1 cellular context compared by ENCODE assay signal in the genomic region with DNA sequence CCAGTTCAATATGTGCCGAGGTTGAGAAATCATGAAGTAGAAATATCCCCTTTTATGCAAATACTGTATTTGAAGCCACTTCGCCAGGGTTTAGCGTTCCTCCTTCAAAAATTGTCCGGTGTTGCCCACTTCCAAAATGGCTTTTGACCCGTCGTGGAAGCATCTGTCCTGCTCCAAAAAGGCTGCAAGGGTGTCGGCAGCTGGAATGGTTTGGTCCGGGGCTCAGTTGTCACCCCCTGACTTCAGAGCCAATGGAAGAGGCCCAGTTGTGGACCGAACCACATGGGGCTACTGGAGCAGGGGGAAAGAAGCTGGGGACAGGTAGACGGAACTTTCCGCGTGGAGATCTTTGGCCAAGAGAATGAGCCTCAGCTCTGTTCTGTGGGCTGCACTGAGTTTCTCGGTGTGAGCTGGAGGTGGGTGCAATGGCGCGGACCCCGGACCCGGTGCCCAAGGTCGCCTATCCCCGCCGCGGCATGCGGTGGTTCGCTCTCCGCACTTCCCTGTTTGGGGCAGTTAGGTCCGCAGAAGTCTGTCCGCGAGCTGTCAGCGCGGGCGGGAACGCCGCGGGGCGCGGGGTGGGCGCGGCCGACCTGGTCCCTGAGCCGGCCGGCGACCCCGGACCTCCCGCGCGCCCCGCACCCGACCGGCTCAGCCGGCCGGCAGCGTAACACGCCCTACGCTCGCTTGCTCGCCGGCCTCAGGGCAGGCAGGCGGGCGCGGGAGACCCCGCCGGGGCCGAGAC.
TF ChIP-seq lines count a peak whose summit lies in the region.

Gene ANKRD13A (plus strand): TSS at position 527 of the 745 bp plus-strand sequence. CDS start 259 bp downstream, outside the sequence.

TF ChIP-seq in HepG2, 621 proteins besides CTCF, POLR2A, EP300 and RAD21 (continued from another document and continues in another):
- TF ChIP-seq ZNF784 (CRISPR knock-in tag; IDR thresholded peaks at IDR 0.05; ENCODE audit: borderline replicate concordance) (peak; percentile 53; the same call in 1 of the 2 replicates), UBTF (CRISPR knock-in tag; IDR thresholded peaks at IDR 0.05) (peak; percentile 62; the same call in 1 of the 2 replicates), ZNF251 (CRISPR knock-in tag; IDR thresholded peaks at IDR 0.05) (peak; percentile 40; the same call in 1 of the 2 replicates), MYC (CRISPR knock-in tag; IDR thresholded peaks at IDR 0.05; ENCODE audit: borderline replicate concordance) (0 out of 2 replicates have a peak, but pooled peaks have one; percentile 30), HDAC1 (CRISPR knock-in tag; IDR thresholded peaks at IDR 0.05) (peak; percentile 1; the same call in 1 of the 2 replicates), REPIN1 (CRISPR knock-in tag; IDR thresholded peaks at IDR 0.05; ENCODE audit: borderline replicate concordance, low read depth) (peak; percentile 72; the same call in 1 of the 2 replicates), ZSCAN20 (CRISPR knock-in tag; IDR thresholded peaks at IDR 0.05; ENCODE audit: borderline replicate concordance) (0 out of 2 replicates have a peak, but pooled peaks have one; percentile 36), MXD4 (CRISPR knock-in tag; IDR thresholded peaks at IDR 0.05) (no peak; the same call in 1 of the 2 replicates), SMAD9 (CRISPR knock-in tag; IDR thresholded peaks at IDR 0.05) (no peak), ZNF891 (CRISPR knock-in tag; IDR thresholded peaks at IDR 0.05) (peak; percentile 68; the same call in 1 of the 2 replicates), RFX1 (IDR thresholded peaks at IDR 0.05) (no peak), REXO4 (CRISPR knock-in tag; IDR thresholded peaks at IDR 0.05; ENCODE audit: borderline replicate concordance) (no peak), ZNF687 (CRISPR knock-in tag; IDR thresholded peaks at IDR 0.05) (peak; percentile 84), TBL1XR1 (IDR thresholded peaks at IDR 0.05; ENCODE audit: borderline replicate concordance, low read length, partially characterized antibody) (peak; percentile 33), NR2F6 (IDR thresholded peaks at IDR 0.05) (no peak), NR2F6 (CRISPR knock-in tag; IDR thresholded peaks at IDR 0.05) (peak; percentile 36; the same call in 1 of the 2 replicates), SNAI1 (CRISPR knock-in tag; IDR thresholded peaks at IDR 0.05; ENCODE audit: borderline replicate concordance) (peak; percentile 92; the same call in 1 of the 2 replicates), PITX1 (CRISPR knock-in tag; IDR thresholded peaks at IDR 0.05) (no peak), ZNF629 (CRISPR knock-in tag; conservative IDR thresholded peaks at IDR 0.05) (0 out of 2 replicates have a peak, but pooled peaks have one; percentile 6), ERF (CRISPR knock-in tag; IDR thresholded peaks at IDR 0.05) (peak; percentile 73), DMAP1 (CRISPR knock-in tag; IDR thresholded peaks at IDR 0.05) (peak; percentile 66; the same call in 1 of the 2 replicates), NFKBIZ (CRISPR knock-in tag; IDR thresholded peaks at IDR 0.05) (no peak), ZNF724P (CRISPR knock-in tag; IDR thresholded peaks at IDR 0.05; ENCODE audit: borderline replicate concordance) (peak; percentile 78), HCFC1 (IDR thresholded peaks at IDR 0.05; ENCODE audit: low read depth, low read length) (peak; percentile 57; the same call in 1 of the 2 replicates), LCORL (IDR thresholded peaks at IDR 0.05) (no peak), LCORL (CRISPR knock-in tag; IDR thresholded peaks at IDR 0.05) (peak; percentile 92), ADNP (CRISPR knock-in tag; IDR thresholded peaks at IDR 0.05) (no peak), ZKSCAN8 (CRISPR knock-in tag; IDR thresholded peaks at IDR 0.05; ENCODE audit: borderline replicate concordance) (no peak), ZNF33A (CRISPR knock-in tag; IDR thresholded peaks at IDR 0.05; ENCODE audit: borderline replicate concordance) (no peak), TEAD3 (CRISPR knock-in tag; optimal IDR thresholded peaks at IDR 0.05; ENCODE audit: borderline replicate concordance) (peak; percentile 37), ASH2L (IDR thresholded peaks at IDR 0.05; ENCODE audit: insufficient read length, low read depth, low read length) (peak; percentile 93), GABPB1 (CRISPR knock-in tag; IDR thresholded peaks at IDR 0.05) (peak; percentile 74), MAFF (IDR thresholded peaks at IDR 0.05; ENCODE audit: low read depth, low read length) (no peak), ZMAT3 (CRISPR knock-in tag; conservative IDR thresholded peaks at IDR 0.05) (peak; percentile 73; the same call in 1 of the 2 replicates), SAP130 (CRISPR knock-in tag; IDR thresholded peaks at IDR 0.05; ENCODE audit: low read depth) (peak; percentile 85), NFRKB (IDR thresholded peaks at IDR 0.05) (no peak), ZNF567 (CRISPR knock-in tag; IDR thresholded peaks at IDR 0.05; ENCODE audit: borderline replicate concordance) (peak; percentile 91; the same call in 1 of the 2 replicates), RXRA (CRISPR knock-in tag; IDR thresholded peaks at IDR 0.05) (peak; percentile 56; the same call in 1 of the 2 replicates), GFI1 (CRISPR knock-in tag; IDR thresholded peaks at IDR 0.05; ENCODE audit: borderline replicate concordance) (0 out of 2 replicates have a peak, but pooled peaks have one; percentile 2), HIVEP1 (CRISPR knock-in tag; IDR thresholded peaks at IDR 0.05) (no peak), RNF219 (CRISPR knock-in tag; IDR thresholded peaks at IDR 0.05) (no peak)
- TF ChIP-seq, protein P1, sequence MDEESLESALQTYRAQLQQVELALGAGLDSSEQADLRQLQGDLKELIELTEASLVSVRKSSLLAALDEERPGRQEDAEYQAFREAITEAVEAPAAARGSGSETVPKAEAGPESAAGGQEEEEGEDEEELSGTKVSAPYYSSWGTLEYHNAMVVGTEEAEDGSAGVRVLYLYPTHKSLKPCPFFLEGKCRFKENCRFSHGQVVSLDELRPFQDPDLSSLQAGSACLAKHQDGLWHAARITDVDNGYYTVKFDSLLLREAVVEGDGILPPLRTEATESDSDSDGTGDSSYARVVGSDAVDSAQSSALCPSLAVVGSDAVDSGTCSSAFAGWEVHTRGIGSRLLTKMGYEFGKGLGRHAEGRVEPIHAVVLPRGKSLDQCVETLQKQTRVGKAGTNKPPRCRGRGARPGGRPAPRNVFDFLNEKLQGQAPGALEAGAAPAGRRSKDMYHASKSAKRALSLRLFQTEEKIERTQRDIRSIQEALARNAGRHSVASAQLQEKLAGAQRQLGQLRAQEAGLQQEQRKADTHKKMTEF (CRISPR knock-in tag; IDR thresholded peaks at IDR 0.05) = peak; percentile 70
- TF ChIP-seq, protein P2, sequence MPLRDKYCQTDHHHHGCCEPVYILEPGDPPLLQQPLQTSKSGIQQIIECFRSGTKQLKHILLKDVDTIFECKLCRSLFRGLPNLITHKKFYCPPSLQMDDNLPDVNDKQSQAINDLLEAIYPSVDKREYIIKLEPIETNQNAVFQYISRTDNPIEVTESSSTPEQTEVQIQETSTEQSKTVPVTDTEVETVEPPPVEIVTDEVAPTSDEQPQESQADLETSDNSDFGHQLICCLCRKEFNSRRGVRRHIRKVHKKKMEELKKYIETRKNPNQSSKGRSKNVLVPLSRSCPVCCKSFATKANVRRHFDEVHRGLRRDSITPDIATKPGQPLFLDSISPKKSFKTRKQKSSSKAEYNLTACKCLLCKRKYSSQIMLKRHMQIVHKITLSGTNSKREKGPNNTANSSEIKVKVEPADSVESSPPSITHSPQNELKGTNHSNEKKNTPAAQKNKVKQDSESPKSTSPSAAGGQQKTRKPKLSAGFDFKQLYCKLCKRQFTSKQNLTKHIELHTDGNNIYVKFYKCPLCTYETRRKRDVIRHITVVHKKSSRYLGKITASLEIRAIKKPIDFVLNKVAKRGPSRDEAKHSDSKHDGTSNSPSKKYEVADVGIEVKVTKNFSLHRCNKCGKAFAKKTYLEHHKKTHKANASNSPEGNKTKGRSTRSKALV (CRISPR knock-in tag; IDR thresholded peaks at IDR 0.05) = 0 out of 2 replicates have a peak, but pooled peaks have one; percentile 45
- TF ChIP-seq, protein P3, sequence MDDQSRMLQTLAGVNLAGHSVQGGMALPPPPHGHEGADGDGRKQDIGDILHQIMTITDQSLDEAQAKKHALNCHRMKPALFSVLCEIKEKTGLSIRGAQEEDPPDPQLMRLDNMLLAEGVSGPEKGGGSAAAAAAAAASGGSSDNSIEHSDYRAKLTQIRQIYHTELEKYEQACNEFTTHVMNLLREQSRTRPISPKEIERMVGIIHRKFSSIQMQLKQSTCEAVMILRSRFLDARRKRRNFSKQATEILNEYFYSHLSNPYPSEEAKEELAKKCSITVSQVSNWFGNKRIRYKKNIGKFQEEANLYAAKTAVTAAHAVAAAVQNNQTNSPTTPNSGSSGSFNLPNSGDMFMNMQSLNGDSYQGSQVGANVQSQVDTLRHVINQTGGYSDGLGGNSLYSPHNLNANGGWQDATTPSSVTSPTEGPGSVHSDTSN (CRISPR knock-in tag; IDR thresholded peaks at IDR 0.05; ENCODE audit: borderline replicate concordance) = no peak
- TF ChIP-seq, protein P4, sequence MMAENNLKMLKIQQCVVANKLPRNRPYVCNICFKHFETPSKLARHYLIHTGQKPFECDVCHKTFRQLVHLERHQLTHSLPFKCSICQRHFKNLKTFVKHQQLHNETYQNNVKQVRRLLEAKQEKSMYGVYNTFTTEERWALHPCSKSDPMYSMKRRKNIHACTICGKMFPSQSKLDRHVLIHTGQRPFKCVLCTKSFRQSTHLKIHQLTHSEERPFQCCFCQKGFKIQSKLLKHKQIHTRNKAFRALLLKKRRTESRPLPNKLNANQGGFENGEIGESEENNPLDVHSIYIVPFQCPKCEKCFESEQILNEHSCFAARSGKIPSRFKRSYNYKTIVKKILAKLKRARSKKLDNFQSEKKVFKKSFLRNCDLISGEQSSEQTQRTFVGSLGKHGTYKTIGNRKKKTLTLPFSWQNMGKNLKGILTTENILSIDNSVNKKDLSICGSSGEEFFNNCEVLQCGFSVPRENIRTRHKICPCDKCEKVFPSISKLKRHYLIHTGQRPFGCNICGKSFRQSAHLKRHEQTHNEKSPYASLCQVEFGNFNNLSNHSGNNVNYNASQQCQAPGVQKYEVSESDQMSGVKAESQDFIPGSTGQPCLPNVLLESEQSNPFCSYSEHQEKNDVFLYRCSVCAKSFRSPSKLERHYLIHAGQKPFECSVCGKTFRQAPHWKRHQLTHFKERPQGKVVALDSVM (CRISPR knock-in tag; IDR thresholded peaks at IDR 0.05) = peak; percentile 36; the same call in 1 of the 2 replicates
